Comparison of ENCODE assay signal across 25 cellular contexts in the genomic region with DNA sequence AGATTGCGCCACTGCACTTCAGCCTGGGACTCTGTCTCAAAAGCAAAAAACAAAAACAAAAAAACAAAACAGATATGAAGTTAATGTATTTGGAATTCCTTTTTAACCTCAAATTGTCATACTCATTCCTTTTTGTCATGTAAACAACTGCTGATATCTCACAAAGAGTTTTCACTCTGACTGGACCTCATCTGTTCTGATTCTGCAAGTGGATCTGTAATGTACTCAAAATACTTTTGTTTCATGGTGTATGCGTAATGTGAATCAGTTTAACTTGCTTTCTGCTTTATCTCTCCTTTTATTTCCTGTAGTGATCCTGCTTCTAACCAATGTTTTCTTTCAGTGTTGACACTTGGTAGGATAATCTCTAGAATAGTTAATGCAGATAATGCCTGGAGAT.
"Had no signal": no experiment of that assay in that cellular context is flagged by ENCODE, and none has a peak within 500 bp of the region (broad histone marks: within the 10 kb centered on the region; RNA-seq: fewer than 3 reads in every experiment).

No MANE protein-coding gene starts in this region.

- H3K4me1 ChIP-seq: esophagus squamous epithelium, lower lobe of right lung, psoas muscle, sigmoid colon, stomach, thyroid gland had no signal

- H3K27ac Mint-ChIP-seq: immature natural killer cell; naive thymus-derived CD8-positive, alpha-beta T cell; nephron progenitor cell; stimulated activated effector memory CD8-positive, alpha-beta T cell treated with anti-CD3 and anti-CD28 coated beads, Interleukin-12 subunit alpha, Interleukin-12 subunit beta, amount 100 ng/mL, for 72 hours had no signal

- H3K4me3 Mint-ChIP-seq: immature natural killer cell; naive thymus-derived CD8-positive, alpha-beta T cell; nephron progenitor cell; stimulated activated effector memory CD8-positive, alpha-beta T cell treated with anti-CD3 and anti-CD28 coated beads, Interleukin-12 subunit alpha, Interleukin-12 subunit beta, amount 100 ng/mL, for 72 hours had no signal

- H3K4me1 Mint-ChIP-seq: naive thymus-derived CD8-positive, alpha-beta T cell; stimulated activated effector memory CD8-positive, alpha-beta T cell treated with anti-CD3 and anti-CD28 coated beads, Interleukin-12 subunit alpha, Interleukin-12 subunit beta, amount 100 ng/mL, for 72 hours had no signal

- FAIRE-seq: endometrium, frontal cortex, keratinocyte had no signal

- DNase-seq: dermis blood vessel endothelial cell; effector memory CD4-positive, alpha-beta T cell; erythroblast; esophagus squamous epithelium; hypothalamus; immature natural killer cell; left ventricle myocardium superior; lower lobe of right lung; naive thymus-derived CD8-positive, alpha-beta T cell; nephron progenitor cell; nucleus accumbens; psoas muscle; right cardiac atrium; sigmoid colon; stimulated activated CD4-positive, alpha-beta T cell treated with anti-CD3 and anti-CD28 coated beads, Interleukin-2, amount 100 ng/mL, for 24 hours; stimulated activated CD4-positive, alpha-beta T cell treated with anti-CD3 and anti-CD28 coated beads, Interleukin-4, amount 100 ng/mL, for 24 hours; stimulated activated naive CD4-positive, alpha-beta T cell treated with Interleukin-2 at 50 U/mL for 16 hours; stomach; thyroid gland; trophoblast cell had no signal

- H3K27me3 ChIP-seq: esophagus squamous epithelium, sigmoid colon, stomach, thyroid gland had no signal

- H3K9me3 Mint-ChIP-seq: immature natural killer cell; stimulated activated effector memory CD8-positive, alpha-beta T cell treated with anti-CD3 and anti-CD28 coated beads, Interleukin-12 subunit alpha, Interleukin-12 subunit beta, amount 100 ng/mL, for 72 hours had no signal

- H3K4me3 ChIP-seq: coronary artery, esophagus squamous epithelium, lower lobe of right lung, psoas muscle, sigmoid colon, stomach, thyroid gland had no signal

- H3K9me3 ChIP-seq: esophagus squamous epithelium, lower lobe of right lung, psoas muscle, sigmoid colon, stomach, thyroid gland had no signal

- H3K27me3 Mint-ChIP-seq: naive thymus-derived CD8-positive, alpha-beta T cell had no signal

- H3K27ac ChIP-seq: coronary artery, esophagus squamous epithelium, lower lobe of right lung, psoas muscle, sigmoid colon, stomach, thyroid gland had no signal

- ATAC-seq: left ventricle myocardium superior; lower lobe of right lung; naive thymus-derived CD8-positive, alpha-beta T cell; psoas muscle; right cardiac atrium; stimulated activated effector memory CD8-positive, alpha-beta T cell treated with anti-CD3 and anti-CD28 coated beads, Interleukin-12 subunit alpha, Interleukin-12 subunit beta, amount 100 ng/mL, for 72 hours had no signal
